In genomic region chr3:188322135-188322892, GRCh38 we compare ENCODE assay signal across 13 cellular contexts.
DNase-seq lines count a peak whose midpoint lies in the region; ATAC-seq, FAIRE-seq and TF ChIP-seq lines count a peak whose summit lies in the region.
"Had no signal": no experiment of that assay in that cellular context is flagged by ENCODE, and none has a peak within 500 bp of the region (broad histone marks: within the 10 kb centered on the region; RNA-seq: fewer than 3 reads in every experiment).

No MANE protein-coding gene starts in this region.

- H3K4me1 ChIP-seq in body of pancreas = peaks cover 12% of the 10 kb centered on the region
- peaks cover 20% of the 10 kb centered on the region for H3K4me1 ChIP-seq in osteoblast (ENCODE audit: insufficient read depth, low read length)

- H2AFZ ChIP-seq in osteoblast (ENCODE audit: low read length) = no peak overlapping the region

- TF ChIP-seq POLR2A in H54 (IDR thresholded peaks at IDR 0.05; ENCODE audit: low read depth, low read length) = no peak
- no peak for TF ChIP-seq POLR2A in body of pancreas (IDR thresholded peaks at IDR 0.05)

- peak; percentile 70 for FAIRE-seq in H54 (lab: Jason Lieb, UNC)

- no peak for TF ChIP-seq CTCF in CD4-positive, alpha-beta T cell (IDR thresholded peaks at IDR 0.05)
- no peak for TF ChIP-seq CTCF in body of pancreas (IDR thresholded peaks at IDR 0.05)
- no peak for TF ChIP-seq CTCF in osteoblast (IDR thresholded peaks at IDR 0.05; ENCODE audit: extremely low read depth, low read depth, low read length)

- H3K9me3 Mint-ChIP-seq in CD4-positive, alpha-beta T cell = peaks cover 3% of the 10 kb centered on the region
- H3K9me3 Mint-ChIP-seq: WTC11 had no signal

- H3K4me3 Mint-ChIP-seq in CD4-positive, alpha-beta T cell = no peak overlapping the region
- H3K4me3 Mint-ChIP-seq: B cell, WTC11 had no signal

- no peaks in the 10 kb centered on the region for H3K36me3 Mint-ChIP-seq in CD4-positive, alpha-beta T cell (ENCODE audit: low read depth)
- H3K36me3 Mint-ChIP-seq: WTC11 had no signal

- peaks cover 3% of the 10 kb centered on the region for H4K20me1 ChIP-seq in osteoblast (ENCODE audit: insufficient read depth, low read length)

- peaks cover 62% of the 10 kb centered on the region for H3K79me2 ChIP-seq in osteoblast (ENCODE audit: insufficient read depth, low read length)

- peaks cover 63% of the 10 kb centered on the region for H3K4me1 Mint-ChIP-seq in CD4-positive, alpha-beta T cell (ENCODE audit: low read depth)
- H3K4me1 Mint-ChIP-seq: WTC11 had no signal

- no peak overlapping the region for H3K4me2 ChIP-seq in osteoblast (ENCODE audit: insufficient read depth, low read length)

- H3K9me3 ChIP-seq in CD4-positive, alpha-beta T cell (ENCODE audit: control insufficient read depth, low read length) = no peaks in the 10 kb centered on the region
- H3K9me3 ChIP-seq in body of pancreas (no peaks in the 10 kb centered on the region), osteoblast (ENCODE audit: low read depth, low read length) (no peaks in the 10 kb centered on the region)

- DNase-seq in CD4-positive, alpha-beta T cell = no peak
- DNase-seq in H54 (ENCODE audit: insufficient read length, low spot score) = no peak
- DNase-seq in body of pancreas = peak; percentile 40 to 72 (median 56)
- DNase-seq in osteoblast (ENCODE audit: insufficient read length, low spot score, missing footprints) = peak; percentile 59
- DNase-seq in OCI-M2 (lab: John Stamatoyannopoulos, UW; ENCODE audit: unreplicated experiment) = no peak
- DNase-seq in HuH-7 (ENCODE audit: low spot score) = no peak
- DNase-seq in RPMI8226 = no peak
- DNase-seq: hypothalamus, left colon, NCI-H187, NCI-H510A had no signal

- intact Hi-C loops in CD4-positive, alpha-beta T cell (cut with DNase I, micrococcal nuclease) = loop anchor here in 1 of 2 experiments (2.0 to 5.0 kb wide), 2 partner anchors 18 to 580 kb away; no protein-coding TSS in a partner anchor
- intact Hi-C loops in body of pancreas (cut with DNase I) = no loop called here

- CTCF ChIA-PET in CD4-positive, alpha-beta T cell (lab: Charles Lee) = interaction anchor here (1.8 kb wide), 1 partner anchor 583 kb away, joined by 8 read pairs; no protein-coding TSS in a partner anchor

- no peak overlapping the region for H3K4me3 ChIP-seq in body of pancreas
- H3K4me3 ChIP-seq in osteoblast (ENCODE audit: insufficient read depth, low read length) = no peak overlapping the region

- POLR2A ChIA-PET in CD4-positive, alpha-beta T cell (lab: Charles Lee) = interaction anchor here (1.4 to 1.8 kb wide), 3 partner anchors 9 to 577 kb away, joined by 4 to 7 read pairs (median 6); partner anchors contain the start of gene BCL6

- WGBS in body of pancreas, 2 donors = 62 to 74% methylated on average over 4 of the region's 4 CpGs

- no peaks in the 10 kb centered on the region for H3K36me3 ChIP-seq in body of pancreas (replicated peaks in 1 of 2; ENCODE audit: insufficient read depth in 1 of 2, low read depth in 2 of 2)
- H3K36me3 ChIP-seq in osteoblast (ENCODE audit: insufficient read depth, low read length) = peaks cover 4% of the 10 kb centered on the region

- H3K27me3 ChIP-seq in CD4-positive, alpha-beta T cell (ENCODE audit: control insufficient read depth, insufficient read depth, low read length) = no peaks in the 10 kb centered on the region
- H3K27me3 ChIP-seq in body of pancreas (no peaks in the 10 kb centered on the region), osteoblast (ENCODE audit: insufficient read depth, low read length) (no peaks in the 10 kb centered on the region)

- peak overlapping the region; percentile 21 for H3K27ac ChIP-seq in CD4-positive, alpha-beta T cell (ENCODE audit: low read depth, low read length)
- H3K27ac ChIP-seq in body of pancreas (peak overlapping the region; percentile 8 to 59 (median 21)), osteoblast (ENCODE audit: low read depth, low read length) (no peak overlapping the region)

- no peaks in the 10 kb centered on the region for H3K27me3 Mint-ChIP-seq in CD4-positive, alpha-beta T cell
- H3K27me3 Mint-ChIP-seq: B cell had no signal

- no peak for ATAC-seq in CD4-positive, alpha-beta T cell (ENCODE audit: poor library complexity)
- ATAC-seq in body of pancreas = peak; percentile 75
- ATAC-seq: left colon, WTC11 had no signal

- peak overlapping the region; percentile 84 for H3K27ac Mint-ChIP-seq in CD4-positive, alpha-beta T cell
- H3K27ac Mint-ChIP-seq: WTC11 had no signal

Comparison
In these comparisons a context has a peak if more than half of its experiments do, and no peak if none do; other contexts are left out.
1. DNase-seq: peak in body of pancreas (4 of 4) and osteoblast (single experiment); none in CD4-positive, alpha-beta T cell (0 of 10), H54 (single experiment), OCI-M2 (single experiment), HuH-7 (single experiment) and RPMI8226 (single experiment).